ENCODE assay signal across 8 cellular contexts in the genomic region with DNA sequence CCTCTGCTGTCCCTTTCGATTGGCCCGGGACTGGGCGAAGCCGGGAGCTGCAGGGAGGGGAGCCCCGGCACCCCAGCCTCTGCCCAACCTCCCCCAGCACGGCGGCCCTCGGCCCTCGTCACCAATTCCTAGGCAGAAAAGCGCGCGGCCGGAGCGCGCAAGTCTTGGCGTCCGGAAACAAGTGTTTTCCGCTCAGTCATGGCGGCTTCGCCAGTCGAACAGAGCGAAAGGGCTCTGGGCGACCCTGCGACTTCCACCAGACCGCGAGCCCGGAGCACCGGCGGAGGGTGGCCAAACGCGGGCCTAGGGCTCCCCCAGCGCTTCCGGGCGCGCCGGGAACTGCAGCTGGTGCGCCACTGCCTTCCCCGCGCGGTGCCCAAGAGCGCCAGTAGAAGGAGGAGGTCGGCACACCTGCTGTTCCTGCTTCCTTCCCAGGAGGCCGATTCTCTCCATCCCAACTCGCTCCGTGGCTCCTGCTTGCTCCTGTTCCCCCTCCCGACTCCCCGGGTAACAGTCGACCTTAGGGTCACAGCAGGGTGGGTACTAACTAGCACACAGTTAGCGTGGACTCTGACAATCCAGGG.
DNase-seq lines count a peak whose midpoint lies in the region; ATAC-seq, FAIRE-seq and TF ChIP-seq lines count a peak whose summit lies in the region.

No MANE protein-coding gene starts in this region.

- no peaks in the 10 kb centered on the region for H3K9me3 ChIP-seq in A549

- peaks cover 18% of the 10 kb centered on the region for H3K9me3 Mint-ChIP-seq in central memory CD8-positive, alpha-beta T cell
- no peaks in the 10 kb centered on the region for H3K9me3 Mint-ChIP-seq in stimulated activated naive B cell treated with anti-CD40 and anti-IgM and Interleukin-4, amounts not matched to agents 10 μg/mL and 1 μg/mL and 100 μg/mL, for 72 hours

- intact Hi-C loops in left colon (cut with DNase I, micrococcal nuclease): no loop called here

- POLR2A ChIA-PET in A549 (lab: Yijun Ruan, JAX): no interaction called here

- H3K27me3 Mint-ChIP-seq in central memory CD8-positive, alpha-beta T cell: no peaks in the 10 kb centered on the region
- peaks cover 28 to 36% of the 10 kb centered on the region in 2 donors for H3K27me3 Mint-ChIP-seq in stimulated activated naive B cell treated with anti-CD40 and anti-IgM and Interleukin-4, amounts not matched to agents 10 μg/mL and 1 μg/mL and 100 μg/mL, for 72 hours

- peak; percentile 60 to 72 for TF ChIP-seq RAD21 in A549 (conservative IDR thresholded peaks at IDR 0.05 in 1 of 2, IDR thresholded peaks at IDR 0.05 in 1 of 2)

- no peaks in the 10 kb centered on the region for H3K4me1 Mint-ChIP-seq in central memory CD8-positive, alpha-beta T cell
- H3K4me1 Mint-ChIP-seq in stimulated activated naive B cell treated with anti-CD40 and anti-IgM and Interleukin-4, amounts not matched to agents 10 μg/mL and 1 μg/mL and 100 μg/mL, for 72 hours: peaks cover 10 to 24% of the 10 kb centered on the region in 2 donors

- DNase-seq in A549 (ENCODE audit: low read depth in 1 of 2, low spot score in 1 of 2) (peak; percentile 38 to 70), NCI-H774 (lab: John Stamatoyannopoulos, UW) (peak; percentile 86), left colon (peak in 1 of 2 donors; percentile 43), HPDE6-E6E7 (ENCODE audit: extremely low spot score) (no peak)
- no peak for DNase-seq in central memory CD8-positive, alpha-beta T cell (ENCODE audit: low spot score in 2 of 2)
- DNase-seq in stimulated activated naive B cell treated with anti-CD40 and anti-IgM and Interleukin-4, amounts not matched to agents 10 μg/mL and 1 μg/mL and 100 μg/mL, for 72 hours: peak; percentile 11

- H3K27ac Mint-ChIP-seq in central memory CD8-positive, alpha-beta T cell (ENCODE audit: low read depth): no peak overlapping the region
- peak overlapping the region; percentile 83 for H3K27ac Mint-ChIP-seq in stimulated activated naive B cell treated with anti-CD40 and anti-IgM and Interleukin-4, amounts not matched to agents 10 μg/mL and 1 μg/mL and 100 μg/mL, for 72 hours

- H3K4me3 ChIP-seq in A549: peak overlapping the region; percentile 49

- TF ChIP-seq EP300 in A549 (IDR thresholded peaks at IDR 0.05): no peak

- no peak for FAIRE-seq in A549 (lab: Jason Lieb, UNC)

- H3K27ac ChIP-seq in A549: peak overlapping the region in 1 of 2 experiments; percentile 58; a peak in 3 of 6 replicates

- peak overlapping the region; percentile 87 for H3K4me2 ChIP-seq in A549

- peaks cover 1% of the 10 kb centered on the region for H3K36me3 Mint-ChIP-seq in central memory CD8-positive, alpha-beta T cell (ENCODE audit: insufficient read depth)
- H3K36me3 Mint-ChIP-seq in stimulated activated naive B cell treated with anti-CD40 and anti-IgM and Interleukin-4, amounts not matched to agents 10 μg/mL and 1 μg/mL and 100 μg/mL, for 72 hours: peaks cover 0 to 3% of the 10 kb centered on the region in 2 donors

- peak; percentile 95 to 98 for ATAC-seq in A549
- peak; percentile 77 for ATAC-seq in GM18867 (IDR thresholded peaks at IDR 0.05; ENCODE audit: unreplicated experiment)
- ATAC-seq in HG03097 (IDR thresholded peaks at IDR 0.05; ENCODE audit: low FRiP score, unreplicated experiment): peak; percentile 86
- peak; percentile 17 for ATAC-seq in central memory CD8-positive, alpha-beta T cell (replicated peaks; ENCODE audit: extremely low read depth, poor library complexity, severe bottlenecking)
- ATAC-seq in left colon: peak; percentile 97
- ATAC-seq in stimulated activated naive B cell treated with anti-CD40 and anti-IgM and Interleukin-4, amounts not matched to agents 10 μg/mL and 1 μg/mL and 100 μg/mL, for 72 hours (replicated peaks): peak; percentile 78 to 79

- peak; percentile 48 for TF ChIP-seq CTCF in A549 (IDR thresholded peaks at IDR 0.05)

- no peak overlapping the region for H3K4me3 Mint-ChIP-seq in central memory CD8-positive, alpha-beta T cell
- H3K4me3 Mint-ChIP-seq in stimulated activated naive B cell treated with anti-CD40 and anti-IgM and Interleukin-4, amounts not matched to agents 10 μg/mL and 1 μg/mL and 100 μg/mL, for 72 hours: peak overlapping the region; percentile 73 to 82

- CTCF ChIA-PET in A549 (lab: Yijun Ruan, JAX): interaction anchor here (0.5 to 1.5 kb wide), 2 partner anchors 9 to 1389 kb away, joined by 3 to 4 read pairs; no protein-coding TSS in a partner anchor

- no peak for TF ChIP-seq POLR2A in A549 (IDR thresholded peaks at IDR 0.05; ENCODE audit: low read length)

- WGBS in A549 (ENCODE audit: missing lambda C conversion rate): 2% methylated on average over 30 of the region's 49 CpGs

- H3K4me1 ChIP-seq in A549: peaks cover 11% of the 10 kb centered on the region; the same call in 1 of the 3 replicates

TF ChIP-seq in A549, 52 proteins besides CTCF, POLR2A, EP300 and RAD21:
- TF ChIP-seq RFX5 (IDR thresholded peaks at IDR 0.05) (peak; percentile 96), HMGXB4 (CRISPR knock-in tag; IDR thresholded peaks at IDR 0.05; ENCODE audit: borderline replicate concordance) (no peak), MAX (IDR thresholded peaks at IDR 0.05) (0 out of 2 replicates have a peak, but pooled peaks have one; percentile 24), SMC3 (IDR thresholded peaks at IDR 0.05) (peak; percentile 43; the same call in 2 of the 3 replicates)

Comparison
In these comparisons a context has a peak if more than half of its experiments do, and no peak if none do; other contexts are left out.
1. ATAC-seq: peak in every context shown above with its lines; median percentile 97 in left colon; 96 in A549; 86 in HG03097; 78 in stimulated activated naive B cell treated with anti-CD40 and anti-IgM and Interleukin-4, amounts not matched to agents 10 μg/mL and 1 μg/mL and 100 μg/mL, for 72 hours; 77 in GM18867; 17 in central memory CD8-positive, alpha-beta T cell.
2. DNase-seq: peak in A549 (2 of 2), NCI-H774 (single experiment) and stimulated activated naive B cell treated with anti-CD40 and anti-IgM and Interleukin-4, amounts not matched to agents 10 μg/mL and 1 μg/mL and 100 μg/mL, for 72 hours (single experiment); none in central memory CD8-positive, alpha-beta T cell (0 of 2) and HPDE6-E6E7 (single experiment).